ENCODE assay signal across 1 cellular context in the genomic region with DNA sequence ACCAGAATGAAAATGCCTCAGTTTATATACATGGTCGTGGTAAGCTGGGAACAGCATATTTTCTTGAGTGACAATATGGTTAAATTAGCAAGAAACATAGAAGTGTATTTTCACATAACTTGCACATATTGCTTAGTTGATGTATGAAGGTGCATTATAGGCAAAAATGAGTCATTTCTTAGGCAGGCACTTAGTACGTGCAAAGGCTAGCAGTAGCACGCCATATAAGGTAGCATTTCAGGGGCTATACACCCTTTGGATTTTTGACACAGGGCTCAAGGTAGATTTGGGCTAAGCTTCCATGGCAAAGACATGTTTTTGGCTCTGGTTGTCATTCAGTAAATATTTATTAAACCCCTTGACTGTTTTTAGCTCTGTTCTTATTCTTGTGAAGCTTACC.
A peak's percentile ranks its signal among the peaks of the same experiment; 100 is the strongest.
TF ChIP-seq lines count a peak whose summit lies in the region.

No MANE protein-coding gene starts in this region.

TF ChIP-seq in HEK293, 187 proteins besides CTCF, POLR2A, EP300 and RAD21 (continued from another document):
- TF ChIP-seq ZFP41 (tag by site-specific recombination; IDR thresholded peaks at IDR 0.05; ENCODE audit: borderline replicate concordance) (no peak), PRDM1 (tag by site-specific recombination; IDR thresholded peaks at IDR 0.05) (peak; percentile 42)
- TF ChIP-seq, protein P1, sequence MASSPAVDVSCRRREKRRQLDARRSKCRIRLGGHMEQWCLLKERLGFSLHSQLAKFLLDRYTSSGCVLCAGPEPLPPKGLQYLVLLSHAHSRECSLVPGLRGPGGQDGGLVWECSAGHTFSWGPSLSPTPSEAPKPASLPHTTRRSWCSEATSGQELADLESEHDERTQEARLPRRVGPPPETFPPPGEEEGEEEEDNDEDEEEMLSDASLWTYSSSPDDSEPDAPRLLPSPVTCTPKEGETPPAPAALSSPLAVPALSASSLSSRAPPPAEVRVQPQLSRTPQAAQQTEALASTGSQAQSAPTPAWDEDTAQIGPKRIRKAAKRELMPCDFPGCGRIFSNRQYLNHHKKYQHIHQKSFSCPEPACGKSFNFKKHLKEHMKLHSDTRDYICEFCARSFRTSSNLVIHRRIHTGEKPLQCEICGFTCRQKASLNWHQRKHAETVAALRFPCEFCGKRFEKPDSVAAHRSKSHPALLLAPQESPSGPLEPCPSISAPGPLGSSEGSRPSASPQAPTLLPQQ (tag by site-specific recombination; IDR thresholded peaks at IDR 0.05): no peak
